Comparison of ENCODE assay signal across 3 cellular contexts in the genomic region with DNA sequence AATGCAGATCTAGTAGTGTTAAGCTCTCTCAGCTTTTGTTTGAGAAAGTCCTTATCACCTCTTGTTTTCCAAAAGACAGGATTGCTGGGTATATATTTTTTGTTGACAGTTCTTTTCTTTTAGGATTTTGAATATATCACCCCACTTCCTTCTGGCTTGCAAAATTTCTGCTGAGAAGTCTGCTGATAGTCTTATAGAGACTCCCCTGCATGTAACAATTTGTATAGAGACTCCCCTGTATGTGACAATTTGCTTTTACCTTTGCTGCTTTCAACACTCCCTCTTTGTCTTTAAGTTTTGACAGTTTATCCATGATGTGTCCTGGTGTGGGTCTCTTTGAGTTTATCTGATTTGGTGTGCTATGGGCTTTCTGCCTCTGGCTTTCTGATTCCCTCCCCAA.
TF ChIP-seq lines count a peak whose summit lies in the region.

No MANE protein-coding gene starts in this region.

TF ChIP-seq in HepG2, 621 proteins besides CTCF, POLR2A, EP300 and RAD21:
- TF ChIP-seq ZNF382 (CRISPR knock-in tag; IDR thresholded peaks at IDR 0.05; ENCODE audit: borderline replicate concordance) (no peak), HMG20A (CRISPR knock-in tag; IDR thresholded peaks at IDR 0.05; ENCODE audit: borderline replicate concordance) (no peak), TOE1 (CRISPR knock-in tag; IDR thresholded peaks at IDR 0.05) (no peak), ZNF317 (CRISPR knock-in tag; IDR thresholded peaks at IDR 0.05) (peak; percentile 92)

TF ChIP-seq in WTC11, 78 proteins besides CTCF, POLR2A, EP300 and RAD21:
- TF ChIP-seq, protein P1, sequence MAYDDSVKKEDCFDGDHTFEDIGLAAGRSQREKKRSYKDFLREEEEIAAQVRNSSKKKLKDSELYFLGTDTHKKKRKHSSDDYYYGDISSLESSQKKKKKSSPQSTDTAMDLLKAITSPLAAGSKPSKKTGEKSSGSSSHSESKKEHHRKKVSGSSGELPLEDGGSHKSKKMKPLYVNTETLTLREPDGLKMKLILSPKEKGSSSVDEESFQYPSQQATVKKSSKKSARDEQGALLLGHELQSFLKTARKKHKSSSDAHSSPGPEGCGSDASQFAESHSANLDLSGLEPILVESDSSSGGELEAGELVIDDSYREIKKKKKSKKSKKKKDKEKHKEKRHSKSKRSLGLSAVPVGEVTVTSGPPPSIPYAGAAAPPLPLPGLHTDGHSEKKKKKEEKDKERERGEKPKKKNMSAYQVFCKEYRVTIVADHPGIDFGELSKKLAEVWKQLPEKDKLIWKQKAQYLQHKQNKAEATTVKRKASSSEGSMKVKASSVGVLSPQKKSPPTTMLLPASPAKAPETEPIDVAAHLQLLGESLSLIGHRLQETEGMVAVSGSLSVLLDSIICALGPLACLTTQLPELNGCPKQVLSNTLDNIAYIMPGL (CRISPR knock-in tag; IDR thresholded peaks at IDR 0.05), result no peak
- peak; percentile 94 for TF ChIP-seq ZNF317 (CRISPR knock-in tag; IDR thresholded peaks at IDR 0.05; ENCODE audit: borderline replicate concordance, low read depth)
TF ChIP-seq in WTC11: peak in this region for 1.

TF ChIP-seq in H1, 55 proteins besides CTCF, POLR2A, EP300 and RAD21:
- no peak for TF ChIP-seq TCF12 (IDR thresholded peaks at IDR 0.05; ENCODE audit: low read depth, low read length)
- no peak for TF ChIP-seq SRF (IDR thresholded peaks at IDR 0.05; ENCODE audit: low read depth, low read length)
- no peak for TF ChIP-seq MAFK (IDR thresholded peaks at IDR 0.05; ENCODE audit: low read depth, low read length)
- TF ChIP-seq RBBP5 (IDR thresholded peaks at IDR 0.05; ENCODE audit: borderline replicate concordance, low read depth, low read length), result no peak
- no peak for TF ChIP-seq POLR2AphosphoS5 (IDR thresholded peaks at IDR 0.05; ENCODE audit: low read depth, low read length)
- no peak for TF ChIP-seq CHD1 (IDR thresholded peaks at IDR 0.05; ENCODE audit: low read depth, low read length)
- no peak for TF ChIP-seq GABPA (IDR thresholded peaks at IDR 0.05; ENCODE audit: borderline replicate concordance, insufficient read depth, low read length)
- no peak for TF ChIP-seq ASH2L (IDR thresholded peaks at IDR 0.05; ENCODE audit: low read length)
- TF ChIP-seq, protein P2, sequence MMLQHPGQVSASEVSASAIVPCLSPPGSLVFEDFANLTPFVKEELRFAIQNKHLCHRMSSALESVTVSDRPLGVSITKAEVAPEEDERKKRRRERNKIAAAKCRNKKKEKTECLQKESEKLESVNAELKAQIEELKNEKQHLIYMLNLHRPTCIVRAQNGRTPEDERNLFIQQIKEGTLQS (IDR thresholded peaks at IDR 0.05; ENCODE audit: insufficient read depth, low read depth, low read length), result no peak
- TF ChIP-seq KDM4A (IDR thresholded peaks at IDR 0.05; ENCODE audit: low read depth, low read length, severe bottlenecking), result no peak
- TF ChIP-seq EGR1 (IDR thresholded peaks at IDR 0.05; ENCODE audit: borderline replicate concordance, low read depth, low read length), result no peak
- TF ChIP-seq, protein P3, sequence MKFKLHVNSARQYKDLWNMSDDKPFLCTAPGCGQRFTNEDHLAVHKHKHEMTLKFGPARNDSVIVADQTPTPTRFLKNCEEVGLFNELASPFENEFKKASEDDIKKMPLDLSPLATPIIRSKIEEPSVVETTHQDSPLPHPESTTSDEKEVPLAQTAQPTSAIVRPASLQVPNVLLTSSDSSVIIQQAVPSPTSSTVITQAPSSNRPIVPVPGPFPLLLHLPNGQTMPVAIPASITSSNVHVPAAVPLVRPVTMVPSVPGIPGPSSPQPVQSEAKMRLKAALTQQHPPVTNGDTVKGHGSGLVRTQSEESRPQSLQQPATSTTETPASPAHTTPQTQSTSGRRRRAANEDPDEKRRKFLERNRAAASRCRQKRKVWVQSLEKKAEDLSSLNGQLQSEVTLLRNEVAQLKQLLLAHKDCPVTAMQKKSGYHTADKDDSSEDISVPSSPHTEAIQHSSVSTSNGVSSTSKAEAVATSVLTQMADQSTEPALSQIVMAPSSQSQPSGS (IDR thresholded peaks at IDR 0.05; ENCODE audit: low read length), result no peak
- no peak for TF ChIP-seq FOSL1 (IDR thresholded peaks at IDR 0.05; ENCODE audit: insufficient read depth, low read depth, low read length)
- TF ChIP-seq SUZ12 (IDR thresholded peaks at IDR 0.05; ENCODE audit: low read length), result no peak
- no peak for TF ChIP-seq HDAC2 (IDR thresholded peaks at IDR 0.05; ENCODE audit: borderline replicate concordance in 1 of 2, low read depth in 2 of 2, low read length in 2 of 2)
- TF ChIP-seq RFX5 (IDR thresholded peaks at IDR 0.05; ENCODE audit: borderline replicate concordance, low read depth, low read length), result no peak
- no peak for TF ChIP-seq BRCA1 (IDR thresholded peaks at IDR 0.05; ENCODE audit: low read depth, low read length)
- TF ChIP-seq, protein P4, sequence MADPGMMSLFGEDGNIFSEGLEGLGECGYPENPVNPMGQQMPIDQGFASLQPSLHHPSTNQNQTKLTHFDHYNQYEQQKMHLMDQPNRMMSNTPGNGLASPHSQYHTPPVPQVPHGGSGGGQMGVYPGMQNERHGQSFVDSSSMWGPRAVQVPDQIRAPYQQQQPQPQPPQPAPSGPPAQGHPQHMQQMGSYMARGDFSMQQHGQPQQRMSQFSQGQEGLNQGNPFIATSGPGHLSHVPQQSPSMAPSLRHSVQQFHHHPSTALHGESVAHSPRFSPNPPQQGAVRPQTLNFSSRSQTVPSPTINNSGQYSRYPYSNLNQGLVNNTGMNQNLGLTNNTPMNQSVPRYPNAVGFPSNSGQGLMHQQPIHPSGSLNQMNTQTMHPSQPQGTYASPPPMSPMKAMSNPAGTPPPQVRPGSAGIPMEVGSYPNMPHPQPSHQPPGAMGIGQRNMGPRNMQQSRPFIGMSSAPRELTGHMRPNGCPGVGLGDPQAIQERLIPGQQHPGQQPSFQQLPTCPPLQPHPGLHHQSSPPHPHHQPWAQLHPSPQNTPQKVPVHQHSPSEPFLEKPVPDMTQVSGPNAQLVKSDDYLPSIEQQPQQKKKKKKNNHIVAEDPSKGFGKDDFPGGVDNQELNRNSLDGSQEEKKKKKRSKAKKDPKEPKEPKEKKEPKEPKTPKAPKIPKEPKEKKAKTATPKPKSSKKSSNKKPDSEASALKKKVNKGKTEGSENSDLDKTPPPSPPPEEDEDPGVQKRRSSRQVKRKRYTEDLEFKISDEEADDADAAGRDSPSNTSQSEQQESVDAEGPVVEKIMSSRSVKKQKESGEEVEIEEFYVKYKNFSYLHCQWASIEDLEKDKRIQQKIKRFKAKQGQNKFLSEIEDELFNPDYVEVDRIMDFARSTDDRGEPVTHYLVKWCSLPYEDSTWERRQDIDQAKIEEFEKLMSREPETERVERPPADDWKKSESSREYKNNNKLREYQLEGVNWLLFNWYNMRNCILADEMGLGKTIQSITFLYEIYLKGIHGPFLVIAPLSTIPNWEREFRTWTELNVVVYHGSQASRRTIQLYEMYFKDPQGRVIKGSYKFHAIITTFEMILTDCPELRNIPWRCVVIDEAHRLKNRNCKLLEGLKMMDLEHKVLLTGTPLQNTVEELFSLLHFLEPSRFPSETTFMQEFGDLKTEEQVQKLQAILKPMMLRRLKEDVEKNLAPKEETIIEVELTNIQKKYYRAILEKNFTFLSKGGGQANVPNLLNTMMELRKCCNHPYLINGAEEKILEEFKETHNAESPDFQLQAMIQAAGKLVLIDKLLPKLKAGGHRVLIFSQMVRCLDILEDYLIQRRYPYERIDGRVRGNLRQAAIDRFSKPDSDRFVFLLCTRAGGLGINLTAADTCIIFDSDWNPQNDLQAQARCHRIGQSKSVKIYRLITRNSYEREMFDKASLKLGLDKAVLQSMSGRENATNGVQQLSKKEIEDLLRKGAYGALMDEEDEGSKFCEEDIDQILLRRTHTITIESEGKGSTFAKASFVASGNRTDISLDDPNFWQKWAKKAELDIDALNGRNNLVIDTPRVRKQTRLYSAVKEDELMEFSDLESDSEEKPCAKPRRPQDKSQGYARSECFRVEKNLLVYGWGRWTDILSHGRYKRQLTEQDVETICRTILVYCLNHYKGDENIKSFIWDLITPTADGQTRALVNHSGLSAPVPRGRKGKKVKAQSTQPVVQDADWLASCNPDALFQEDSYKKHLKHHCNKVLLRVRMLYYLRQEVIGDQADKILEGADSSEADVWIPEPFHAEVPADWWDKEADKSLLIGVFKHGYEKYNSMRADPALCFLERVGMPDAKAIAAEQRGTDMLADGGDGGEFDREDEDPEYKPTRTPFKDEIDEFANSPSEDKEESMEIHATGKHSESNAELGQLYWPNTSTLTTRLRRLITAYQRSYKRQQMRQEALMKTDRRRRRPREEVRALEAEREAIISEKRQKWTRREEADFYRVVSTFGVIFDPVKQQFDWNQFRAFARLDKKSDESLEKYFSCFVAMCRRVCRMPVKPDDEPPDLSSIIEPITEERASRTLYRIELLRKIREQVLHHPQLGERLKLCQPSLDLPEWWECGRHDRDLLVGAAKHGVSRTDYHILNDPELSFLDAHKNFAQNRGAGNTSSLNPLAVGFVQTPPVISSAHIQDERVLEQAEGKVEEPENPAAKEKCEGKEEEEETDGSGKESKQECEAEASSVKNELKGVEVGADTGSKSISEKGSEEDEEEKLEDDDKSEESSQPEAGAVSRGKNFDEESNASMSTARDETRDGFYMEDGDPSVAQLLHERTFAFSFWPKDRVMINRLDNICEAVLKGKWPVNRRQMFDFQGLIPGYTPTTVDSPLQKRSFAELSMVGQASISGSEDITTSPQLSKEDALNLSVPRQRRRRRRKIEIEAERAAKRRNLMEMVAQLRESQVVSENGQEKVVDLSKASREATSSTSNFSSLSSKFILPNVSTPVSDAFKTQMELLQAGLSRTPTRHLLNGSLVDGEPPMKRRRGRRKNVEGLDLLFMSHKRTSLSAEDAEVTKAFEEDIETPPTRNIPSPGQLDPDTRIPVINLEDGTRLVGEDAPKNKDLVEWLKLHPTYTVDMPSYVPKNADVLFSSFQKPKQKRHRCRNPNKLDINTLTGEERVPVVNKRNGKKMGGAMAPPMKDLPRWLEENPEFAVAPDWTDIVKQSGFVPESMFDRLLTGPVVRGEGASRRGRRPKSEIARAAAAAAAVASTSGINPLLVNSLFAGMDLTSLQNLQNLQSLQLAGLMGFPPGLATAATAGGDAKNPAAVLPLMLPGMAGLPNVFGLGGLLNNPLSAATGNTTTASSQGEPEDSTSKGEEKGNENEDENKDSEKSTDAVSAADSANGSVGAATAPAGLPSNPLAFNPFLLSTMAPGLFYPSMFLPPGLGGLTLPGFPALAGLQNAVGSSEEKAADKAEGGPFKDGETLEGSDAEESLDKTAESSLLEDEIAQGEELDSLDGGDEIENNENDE (IDR thresholded peaks at IDR 0.05; ENCODE audit: insufficient replicate concordance, low read length), result no peak
- no peak for TF ChIP-seq CTBP2 (IDR thresholded peaks at IDR 0.05; ENCODE audit: borderline replicate concordance, insufficient read depth, insufficient read length, low read length)
